2 cellular contexts compared by ENCODE assay signal in the genomic region with DNA sequence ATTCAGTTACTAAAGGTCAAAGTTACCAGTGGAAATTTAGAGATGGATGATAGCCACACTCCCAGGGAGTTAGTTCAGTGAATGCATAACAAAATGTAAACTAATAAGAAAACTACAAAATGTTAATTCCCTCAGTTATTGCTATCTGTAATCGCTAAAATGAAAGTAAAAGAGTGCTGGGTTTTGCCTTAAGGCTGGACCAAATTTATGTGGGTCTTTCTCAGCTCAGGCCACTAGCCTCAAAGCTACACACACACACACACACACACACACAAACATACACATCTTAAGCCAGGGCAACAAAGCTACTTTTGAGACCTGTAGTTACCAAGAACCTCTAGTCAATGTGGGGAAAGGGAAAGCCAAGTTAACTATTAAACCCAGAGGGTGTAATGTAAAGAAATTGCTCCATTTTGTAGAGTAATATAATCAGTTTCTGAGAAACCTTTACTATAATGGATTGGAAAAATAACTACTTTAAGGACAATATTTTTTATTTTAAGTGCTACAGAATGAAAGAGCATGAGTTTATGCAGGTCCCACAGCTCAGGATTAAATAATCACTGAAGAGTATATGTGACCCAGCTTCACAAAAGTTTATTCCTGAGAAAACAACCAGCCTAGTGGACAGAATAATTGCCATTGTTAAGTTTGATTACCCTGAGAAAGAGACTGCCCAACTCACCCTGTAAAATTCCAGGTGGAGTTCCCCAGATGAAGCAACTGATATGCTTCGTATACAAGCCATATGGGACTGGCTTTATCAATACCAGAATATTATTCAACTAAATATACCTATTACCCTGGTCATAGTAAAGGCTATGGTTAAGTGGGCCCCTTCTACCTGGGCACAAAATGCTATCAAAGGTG.
TF ChIP-seq lines count a peak whose summit lies in the region.

No MANE protein-coding gene starts in this region.

TF ChIP-seq in A549, 52 proteins besides CTCF, POLR2A, EP300 and RAD21:
- TF ChIP-seq, protein P1, sequence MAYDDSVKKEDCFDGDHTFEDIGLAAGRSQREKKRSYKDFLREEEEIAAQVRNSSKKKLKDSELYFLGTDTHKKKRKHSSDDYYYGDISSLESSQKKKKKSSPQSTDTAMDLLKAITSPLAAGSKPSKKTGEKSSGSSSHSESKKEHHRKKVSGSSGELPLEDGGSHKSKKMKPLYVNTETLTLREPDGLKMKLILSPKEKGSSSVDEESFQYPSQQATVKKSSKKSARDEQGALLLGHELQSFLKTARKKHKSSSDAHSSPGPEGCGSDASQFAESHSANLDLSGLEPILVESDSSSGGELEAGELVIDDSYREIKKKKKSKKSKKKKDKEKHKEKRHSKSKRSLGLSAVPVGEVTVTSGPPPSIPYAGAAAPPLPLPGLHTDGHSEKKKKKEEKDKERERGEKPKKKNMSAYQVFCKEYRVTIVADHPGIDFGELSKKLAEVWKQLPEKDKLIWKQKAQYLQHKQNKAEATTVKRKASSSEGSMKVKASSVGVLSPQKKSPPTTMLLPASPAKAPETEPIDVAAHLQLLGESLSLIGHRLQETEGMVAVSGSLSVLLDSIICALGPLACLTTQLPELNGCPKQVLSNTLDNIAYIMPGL (CRISPR knock-in tag; IDR thresholded peaks at IDR 0.05; ENCODE audit: borderline replicate concordance): no peak
- TF ChIP-seq HEYL (CRISPR knock-in tag; IDR thresholded peaks at IDR 0.05) (no peak), MAZ (IDR thresholded peaks at IDR 0.05; ENCODE audit: borderline replicate concordance, low read depth, low read length) (no peak), FOXS1 (CRISPR knock-in tag; IDR thresholded peaks at IDR 0.05) (no peak), HDAC2 (IDR thresholded peaks at IDR 0.05) (no peak), HOXA7 (CRISPR knock-in tag; IDR thresholded peaks at IDR 0.05) (no peak), TFCP2L1 (CRISPR knock-in tag; IDR thresholded peaks at IDR 0.05) (no peak)

TF ChIP-seq in GM12878, 131 proteins besides CTCF, POLR2A, EP300 and RAD21:
- TF ChIP-seq CBX5 (IDR thresholded peaks at IDR 0.05; ENCODE audit: low read depth) (no peak), BRCA1 (IDR thresholded peaks at IDR 0.05; ENCODE audit: low read depth, low read length) (no peak), ZNF24 (IDR thresholded peaks at IDR 0.05) (no peak), TCF12 (IDR thresholded peaks at IDR 0.05; ENCODE audit: low read depth, low read length) (no peak), CEBPB (IDR thresholded peaks at IDR 0.05; ENCODE audit: borderline replicate concordance in 1 of 2, low read depth in 2 of 2, low read length in 2 of 2) (no peak), GATAD2B (conservative IDR thresholded peaks at IDR 0.05; ENCODE audit: low read depth) (no peak), EZH2 (IDR thresholded peaks at IDR 0.05; ENCODE audit: borderline replicate concordance, control insufficient read depth, low read depth, low read length) (no peak)
- TF ChIP-seq, protein P2, sequence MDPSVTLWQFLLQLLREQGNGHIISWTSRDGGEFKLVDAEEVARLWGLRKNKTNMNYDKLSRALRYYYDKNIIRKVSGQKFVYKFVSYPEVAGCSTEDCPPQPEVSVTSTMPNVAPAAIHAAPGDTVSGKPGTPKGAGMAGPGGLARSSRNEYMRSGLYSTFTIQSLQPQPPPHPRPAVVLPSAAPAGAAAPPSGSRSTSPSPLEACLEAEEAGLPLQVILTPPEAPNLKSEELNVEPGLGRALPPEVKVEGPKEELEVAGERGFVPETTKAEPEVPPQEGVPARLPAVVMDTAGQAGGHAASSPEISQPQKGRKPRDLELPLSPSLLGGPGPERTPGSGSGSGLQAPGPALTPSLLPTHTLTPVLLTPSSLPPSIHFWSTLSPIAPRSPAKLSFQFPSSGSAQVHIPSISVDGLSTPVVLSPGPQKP (IDR thresholded peaks at IDR 0.05; ENCODE audit: low read depth, low read length): no peak
